Comparison of ENCODE assay signal across 8 cellular contexts in the genomic region with DNA sequence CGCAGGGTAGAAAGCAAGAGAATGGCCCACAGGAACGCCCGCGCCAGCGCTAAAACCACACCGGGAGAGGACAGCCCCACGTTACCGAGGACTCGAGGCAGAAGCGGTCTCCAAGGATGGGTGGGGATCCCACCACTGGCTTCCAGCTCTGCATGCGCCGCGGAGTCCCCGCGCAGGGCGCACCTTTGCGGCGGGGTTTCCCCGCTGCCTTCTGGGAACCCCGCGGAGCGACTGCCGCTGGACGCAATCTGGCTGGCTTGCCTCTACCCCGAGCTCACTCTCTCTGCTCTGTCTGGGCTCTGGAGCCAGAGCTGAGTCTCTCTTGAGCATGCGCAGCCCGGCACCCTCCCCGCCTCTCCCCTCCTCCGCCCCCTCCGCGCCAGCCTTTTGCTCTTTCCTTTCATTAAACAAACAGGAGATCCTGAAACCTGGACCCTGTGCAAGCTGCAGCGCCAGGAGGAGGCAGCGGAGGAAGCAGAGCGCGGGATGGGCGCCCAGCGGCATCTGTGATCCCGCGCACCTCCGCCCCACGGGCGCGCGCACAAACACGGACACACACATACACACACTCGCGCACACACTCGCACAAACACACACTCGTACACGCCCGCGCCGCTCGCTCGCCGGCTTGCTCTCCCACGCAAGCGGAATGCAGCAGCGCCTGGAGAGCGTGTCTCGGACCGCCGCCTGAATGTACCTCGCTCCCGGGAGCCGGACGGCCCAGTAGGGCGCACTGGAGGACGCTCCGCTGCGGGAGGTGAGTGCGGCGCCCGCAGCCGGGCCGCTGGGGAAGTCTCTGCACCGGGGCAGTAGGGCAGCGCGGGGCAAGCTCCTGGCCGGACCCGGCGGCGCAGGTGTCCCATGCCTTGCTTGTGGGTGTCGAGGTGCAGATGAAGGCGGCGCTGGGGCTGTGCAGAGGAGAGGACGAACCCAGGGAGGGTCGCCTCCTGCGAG. TPM values are rescaled to one million over a fixed set of nuclear protein-coding genes. Genes with fewer than 3 reads are reported as not detected.
A peak's percentile ranks its signal among the peaks of the same experiment; 100 is the strongest.
DNase-seq lines count a peak whose midpoint lies in the region; ATAC-seq and TF ChIP-seq lines count a peak whose summit lies in the region.

A gene (plus strand): TSS at position 382 of the 954 bp plus-strand sequence.

- no CpG with 5 or more reads among the region's 89 CpGs for WGBS in H9 (ENCODE audit: extremely low coverage, insufficient read length, low lambda C conversion rate)

- CTCF ChIA-PET in CD4-positive, alpha-beta T cell (lab: Charles Lee), result no interaction called here

- POLR2A ChIA-PET in CD4-positive, alpha-beta T cell (lab: Charles Lee), result no interaction called here

- no peaks in the 10 kb centered on the region for H3K79me2 ChIP-seq in H9 (ENCODE audit: insufficient read depth, low read length)

- peaks cover 23% of the 10 kb centered on the region for H3K27me3 ChIP-seq in H9 (ENCODE audit: insufficient read depth, low read length)
- H3K27me3 ChIP-seq in CD4-positive, alpha-beta T cell (ENCODE audit: control insufficient read depth, insufficient read depth, low read length), result peaks cover 19% of the 10 kb centered on the region

- H3K27ac Mint-ChIP-seq in H9, result no peak within 1 kb of the TSS
- no peak within 1 kb of the TSS for H3K27ac Mint-ChIP-seq in stimulated activated naive B cell treated with anti-CD40 and anti-IgM and Interleukin-4, amounts not matched to agents 10 μg/mL and 1 μg/mL and 100 μg/mL, for 72 hours
- H3K27ac Mint-ChIP-seq in CD4-positive, alpha-beta T cell, result no peak within 1 kb of the TSS

- H3K27ac ChIP-seq in H9 (ENCODE audit: insufficient read length, low read depth, low read length), result no peak within 1 kb of the TSS
- H3K27ac ChIP-seq in CD4-positive, alpha-beta T cell (ENCODE audit: low read depth, low read length), result no peak within 1 kb of the TSS

- peak within 1 kb of the TSS; percentile 50 to 54 for H3K4me3 ChIP-seq in cardiac fibroblast (replicated peaks in 1 of 2; ENCODE audit: low read depth in 2 of 2, low read length in 2 of 2)

- H2AFZ ChIP-seq in H9 (ENCODE audit: low read length), result peak within 1 kb of the TSS; percentile 24

- H2BK20ac ChIP-seq in H9 (ENCODE audit: low read depth, low read length, poor library complexity, severe bottlenecking), result no peak within 1 kb of the TSS

- H4K8ac ChIP-seq in H9 (replicated peaks; ENCODE audit: insufficient read length, low read depth, low read length), result no peak within 1 kb of the TSS

- TF ChIP-seq CTCF in H9 (conservative IDR thresholded peaks at IDR 0.05), result no peak
- no peak for TF ChIP-seq CTCF in cardiac fibroblast (IDR thresholded peaks at IDR 0.05; ENCODE audit: low read depth, low read length)
- no peak for TF ChIP-seq CTCF in CD4-positive, alpha-beta T cell (IDR thresholded peaks at IDR 0.05)

- no peak within 1 kb of the TSS for H3K23ac ChIP-seq in H9 (ENCODE audit: insufficient read length, low read depth, low read length)

- no peak within 1 kb of the TSS for H4K5ac ChIP-seq in H9 (ENCODE audit: insufficient read length, low read depth, low read length)

- no peak within 1 kb of the TSS for H3K9ac ChIP-seq in H9 (ENCODE audit: extremely low read depth, insufficient read length, low read length)

- 0 out of 2 replicates have a peak, but pooled peaks cover 2% of the 10 kb centered on the region for H3K4me1 ChIP-seq in H9 (ENCODE audit: insufficient read depth, low read length)

- peaks cover 21 to 36% of the 10 kb centered on the region in 2 experiments for H3K4me1 Mint-ChIP-seq in H9
- H3K4me1 Mint-ChIP-seq in stimulated activated naive B cell treated with anti-CD40 and anti-IgM and Interleukin-4, amounts not matched to agents 10 μg/mL and 1 μg/mL and 100 μg/mL, for 72 hours, result no peaks in the 10 kb centered on the region
- H3K4me1 Mint-ChIP-seq in CD4-positive, alpha-beta T cell (ENCODE audit: low read depth), result no peaks in the 10 kb centered on the region

- no peak within 1 kb of the TSS for H3K14ac ChIP-seq in H9 (ENCODE audit: insufficient read depth, low read length)

- peak within 1 kb of the TSS; percentile 82 to 90 for H3K4me3 Mint-ChIP-seq in H9
- H3K4me3 Mint-ChIP-seq in stimulated activated naive B cell treated with anti-CD40 and anti-IgM and Interleukin-4, amounts not matched to agents 10 μg/mL and 1 μg/mL and 100 μg/mL, for 72 hours, result peak within 1 kb of the TSS; percentile 36 to 69
- no peak within 1 kb of the TSS for H3K4me3 Mint-ChIP-seq in CD4-positive, alpha-beta T cell

- no peaks in the 10 kb centered on the region for H4K20me1 ChIP-seq in H9 (ENCODE audit: control insufficient read depth, insufficient read depth, insufficient read length)

- no peak within 1 kb of the TSS for H4K91ac ChIP-seq in H9 (ENCODE audit: insufficient read length, low read depth, low read length)

- H3K23me2 ChIP-seq in H9 (ENCODE audit: insufficient read length, low read depth, low read length, poor library complexity, severe bottlenecking), result peaks cover 18% of the 10 kb centered on the region

- H3K9me3 ChIP-seq in H9 (ENCODE audit: control insufficient read depth, low read depth, low read length), result no peaks in the 10 kb centered on the region
- H3K9me3 ChIP-seq in CD4-positive, alpha-beta T cell (ENCODE audit: control insufficient read depth, low read length), result no peaks in the 10 kb centered on the region

- no peak within 1 kb of the TSS for H3K56ac ChIP-seq in H9 (ENCODE audit: insufficient read length, low read depth, low read length)

- no peak within 1 kb of the TSS for H2BK5ac ChIP-seq in H9 (ENCODE audit: insufficient read length, low read length)

- no peak within 1 kb of the TSS for H3T11ph ChIP-seq in H9 (ENCODE audit: low read length)

- no peak within 1 kb of the TSS for H2BK120ac ChIP-seq in H9 (ENCODE audit: low read depth, low read length, poor library complexity, severe bottlenecking)

- ATAC-seq in stimulated activated naive B cell treated with anti-CD40 and anti-IgM and Interleukin-4, amounts not matched to agents 10 μg/mL and 1 μg/mL and 100 μg/mL, for 72 hours (replicated peaks), result peak in 1 of 2 donors; percentile 43
- no peak for ATAC-seq in CD4-positive, alpha-beta T cell (ENCODE audit: poor library complexity)
- no peak for ATAC-seq in HG03571 (IDR thresholded peaks at IDR 0.05; ENCODE audit: unreplicated experiment)

- peak within 1 kb of the TSS; percentile 65 for H3K4me2 ChIP-seq in H9 (ENCODE audit: insufficient read depth, insufficient read length, low read length)

- H2AK5ac ChIP-seq in H9 (ENCODE audit: insufficient read length, low read length), result no peak within 1 kb of the TSS

- no peak within 1 kb of the TSS for H2BK12ac ChIP-seq in H9 (ENCODE audit: insufficient read length, low read depth, low read length)

- no peaks in the 10 kb centered on the region for H3K9me3 Mint-ChIP-seq in H9
- no peaks in the 10 kb centered on the region for H3K9me3 Mint-ChIP-seq in stimulated activated naive B cell treated with anti-CD40 and anti-IgM and Interleukin-4, amounts not matched to agents 10 μg/mL and 1 μg/mL and 100 μg/mL, for 72 hours
- no peaks in the 10 kb centered on the region for H3K9me3 Mint-ChIP-seq in CD4-positive, alpha-beta T cell

- no peaks in the 10 kb centered on the region for H3K36me3 Mint-ChIP-seq in H9 (ENCODE audit: insufficient read depth in 1 of 3, low read depth in 3 of 3)
- no peaks in the 10 kb centered on the region for H3K36me3 Mint-ChIP-seq in stimulated activated naive B cell treated with anti-CD40 and anti-IgM and Interleukin-4, amounts not matched to agents 10 μg/mL and 1 μg/mL and 100 μg/mL, for 72 hours
- no peaks in the 10 kb centered on the region for H3K36me3 Mint-ChIP-seq in CD4-positive, alpha-beta T cell (ENCODE audit: low read depth)

- no peak within 1 kb of the TSS for H3K18ac ChIP-seq in H9 (ENCODE audit: insufficient read length, low read depth, low read length)

- DNase-seq in H9, result peak; percentile 88
- peak; percentile 43 for DNase-seq in NCI-H460 (ENCODE audit: extremely low read depth, low read depth)
- DNase-seq in cardiac fibroblast (ENCODE audit: low read depth in 2 of 2), result peak; percentile 34 to 52
- peak; percentile 33 for DNase-seq in kidney glomerular epithelial cell (lab: John Stamatoyannopoulos, UW)
- no peak for DNase-seq in stimulated activated naive B cell treated with anti-CD40 and anti-IgM and Interleukin-4, amounts not matched to agents 10 μg/mL and 1 μg/mL and 100 μg/mL, for 72 hours
- no peak for DNase-seq in CD4-positive, alpha-beta T cell
- DNase-seq in activated CD4-positive, CD25-positive, alpha-beta regulatory T cell treated with anti-CD3 and anti-CD28 coated beads, Interleukin-2, amount 50 U/mL, for 72 hours, result no peak

- no peak within 1 kb of the TSS for H2BK15ac ChIP-seq in H9 (ENCODE audit: low read depth, low read length)

- intact Hi-C loops in CD4-positive, alpha-beta T cell (cut with DNase I, micrococcal nuclease), result no loop called here

- peaks cover 71% of the 10 kb centered on the region for H3K27me3 Mint-ChIP-seq in H9 (ENCODE audit: low read depth)
- H3K27me3 Mint-ChIP-seq in stimulated activated naive B cell treated with anti-CD40 and anti-IgM and Interleukin-4, amounts not matched to agents 10 μg/mL and 1 μg/mL and 100 μg/mL, for 72 hours, result peaks cover 46 to 62% of the 10 kb centered on the region in 2 donors
- H3K27me3 Mint-ChIP-seq in CD4-positive, alpha-beta T cell, result peaks cover 59% of the 10 kb centered on the region

- H3K79me1 ChIP-seq in H9 (ENCODE audit: insufficient read depth, low read depth, low read length, poor library complexity, severe bottlenecking), result no peaks in the 10 kb centered on the region

- H3K4ac ChIP-seq in H9 (ENCODE audit: low read depth, low read length), result no peak within 1 kb of the TSS

RNA-seq across cellular contexts. Expression of the gene that starts here (rescaled TPM):
- 1.8 and 2.4 TPM in 2 replicates for total RNA-seq in H9 (2021)
- not detected in 2 replicates for total RNA-seq in NCI-H460 (2014; rRNA removed; shearing (Covaris generic))
- polyA plus RNA-seq in NCI-H460 (2014; cell fraction: nucleus; rRNA removed), result not detected in 2 replicates
- total RNA-seq in CD4-positive, alpha-beta T cell, result not detected

Comparison
In these comparisons a context has a peak if more than half of its experiments do, and no peak if none do; other contexts are left out.
1. Peak in DNase-seq in NCI-H460; RNA of the gene not detected or under 1 TPM.
2. DNase-seq: peak in H9 (single experiment), cardiac fibroblast (2 of 2) and kidney glomerular epithelial cell (single experiment); none in stimulated activated naive B cell treated with anti-CD40 and anti-IgM and Interleukin-4, amounts not matched to agents 10 μg/mL and 1 μg/mL and 100 μg/mL, for 72 hours (single experiment), CD4-positive, alpha-beta T cell (0 of 10) and activated CD4-positive, CD25-positive, alpha-beta regulatory T cell treated with anti-CD3 and anti-CD28 coated beads, Interleukin-2, amount 50 U/mL, for 72 hours (single experiment).